18 cellular contexts compared by ENCODE assay signal in the genomic region with DNA sequence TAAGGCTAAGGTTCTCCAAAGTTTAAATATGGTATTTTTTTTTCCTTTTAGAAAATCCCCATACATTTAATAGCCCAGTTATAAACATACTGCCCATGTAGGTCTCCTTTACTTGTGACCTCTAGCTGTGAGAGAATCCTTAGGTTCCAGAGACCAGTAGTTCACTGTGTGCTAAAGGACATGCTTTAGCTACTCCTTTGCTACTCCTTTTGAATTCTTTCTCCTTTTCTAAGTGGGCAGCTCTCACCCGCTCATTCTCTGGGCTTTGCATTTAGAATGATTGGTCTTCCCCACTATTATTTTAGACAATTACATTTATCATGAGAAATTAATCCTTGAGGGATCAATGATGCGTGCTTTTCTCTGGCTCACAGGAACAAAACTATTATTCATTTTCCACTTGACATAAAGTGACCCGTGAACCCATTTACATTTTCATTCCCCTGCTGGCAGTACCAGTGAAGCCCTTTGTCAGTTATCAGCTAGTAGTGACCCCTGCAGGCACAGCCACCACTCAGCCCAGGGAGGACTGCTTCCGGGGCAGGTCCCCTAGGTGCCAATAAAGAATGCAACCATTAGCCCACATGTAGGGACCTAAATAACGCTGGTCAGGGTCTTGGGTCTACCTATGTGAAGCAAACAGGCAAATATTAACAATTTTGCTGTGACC.
DNase-seq lines count a peak whose midpoint lies in the region; ATAC-seq and TF ChIP-seq lines count a peak whose summit lies in the region.
"Had no signal": no experiment of that assay in that cellular context is flagged by ENCODE, and none has a peak within 500 bp of the region (broad histone marks: within the 10 kb centered on the region; RNA-seq: fewer than 3 reads in every experiment).

No MANE protein-coding gene starts in this region.

- no peaks in the 10 kb centered on the region for H3K27me3 Mint-ChIP-seq in activated T-helper 17 cell treated with anti-CD3 and anti-CD28 coated beads, Interleukin-2, amount 50 U/mL, for 72 hours
- H3K27me3 Mint-ChIP-seq: activated CD4-positive, alpha-beta T cell treated with anti-CD3 and anti-CD28 coated beads, Interleukin-2, amount 10 ng/mL, durations not matched to agents 24 days and 14 days; dendritic cell treated with granulocyte-macrophage colony-stimulating factor and Interleukin-4, amounts not matched to agents 40 ng/mL and 50 ng/mL, for 4 days; T-helper 17 cell had no signal

- no peak overlapping the region for H3K23ac ChIP-seq in mesenchymal stem cell (ENCODE audit: low read length in 2 of 2)

- H2AFZ ChIP-seq in mesenchymal stem cell (ENCODE audit: low read depth, low read length) = no peak overlapping the region

- no peaks in the 10 kb centered on the region for H3K27me3 ChIP-seq in mesenchymal stem cell (ENCODE audit: control insufficient read depth in 1 of 2, insufficient read depth in 1 of 2, low read length in 2 of 2)
- H3K27me3 ChIP-seq: BLaER1 had no signal

- no peak overlapping the region for H3K4me3 Mint-ChIP-seq in activated T-helper 17 cell treated with anti-CD3 and anti-CD28 coated beads, Interleukin-2, amount 50 U/mL, for 72 hours
- H3K4me3 Mint-ChIP-seq: activated CD4-positive, alpha-beta T cell treated with anti-CD3 and anti-CD28 coated beads, Interleukin-2, amount 10 ng/mL, durations not matched to agents 24 days and 14 days; activated T-cell treated with anti-CD3 and anti-CD28 coated beads, Interleukin-2, amount 50 U/mL, for 72 hours; dendritic cell treated with granulocyte-macrophage colony-stimulating factor and Interleukin-4, amounts not matched to agents 40 ng/mL and 50 ng/mL, for 4 days; T-helper 17 cell had no signal

- H2BK120ac ChIP-seq in mesenchymal stem cell (ENCODE audit: low read depth, low read length) = no peak overlapping the region

- H4K8ac ChIP-seq in mesenchymal stem cell (ENCODE audit: low read length) = no peak overlapping the region

- H3K27ac ChIP-seq in mesenchymal stem cell (ENCODE audit: low read length, poor library complexity, severe bottlenecking) = peak overlapping the region; percentile 90
- H3K27ac ChIP-seq: BLaER1 had no signal

- H3K14ac ChIP-seq in mesenchymal stem cell (ENCODE audit: low read length in 2 of 2) = no peak overlapping the region

- WGBS in mesenchymal stem cell = 60% methylated on average over 5 of the region's 5 CpGs

- H3K4ac ChIP-seq in mesenchymal stem cell (ENCODE audit: low read depth in 1 of 2, low read length in 2 of 2) = no peak overlapping the region

- H2BK15ac ChIP-seq in mesenchymal stem cell (ENCODE audit: low read depth, poor library complexity, severe bottlenecking) = no peak overlapping the region

- H3K18ac ChIP-seq in mesenchymal stem cell (ENCODE audit: low read depth in 1 of 2, low read length in 2 of 2) = no peak overlapping the region

- H3K36me3 ChIP-seq in mesenchymal stem cell (ENCODE audit: control insufficient read depth in 1 of 2, insufficient read depth in 2 of 2, low read depth in 1 of 2, low read length in 2 of 2) = no peaks in the 10 kb centered on the region
- H3K36me3 ChIP-seq: BLaER1 had no signal

- no peaks in the 10 kb centered on the region for H3K79me1 ChIP-seq in mesenchymal stem cell (replicated peaks; ENCODE audit: low read length, poor library complexity, severe bottlenecking)

- no peak overlapping the region for H3K4me2 ChIP-seq in mesenchymal stem cell (ENCODE audit: low read length, poor library complexity, severe bottlenecking)
- H3K4me2 ChIP-seq: BLaER1 had no signal

- H4K91ac ChIP-seq in mesenchymal stem cell (ENCODE audit: low read length) = no peak overlapping the region

- no peaks in the 10 kb centered on the region for H3K4me1 Mint-ChIP-seq in activated T-helper 17 cell treated with anti-CD3 and anti-CD28 coated beads, Interleukin-2, amount 50 U/mL, for 72 hours
- H3K4me1 Mint-ChIP-seq: activated CD4-positive, alpha-beta T cell treated with anti-CD3 and anti-CD28 coated beads, Interleukin-2, amount 10 ng/mL, durations not matched to agents 24 days and 14 days; T-helper 17 cell had no signal

- H2BK12ac ChIP-seq in mesenchymal stem cell (ENCODE audit: low read length in 2 of 2) = no peak overlapping the region

- peaks cover 4% of the 10 kb centered on the region for H3K4me1 ChIP-seq in mesenchymal stem cell (ENCODE audit: control insufficient read depth, insufficient read depth, low read depth, low read length)
- H3K4me1 ChIP-seq: BLaER1 had no signal

- peaks cover 17% of the 10 kb centered on the region for H3K9me3 Mint-ChIP-seq in activated T-helper 17 cell treated with anti-CD3 and anti-CD28 coated beads, Interleukin-2, amount 50 U/mL, for 72 hours
- H3K9me3 Mint-ChIP-seq: dendritic cell treated with granulocyte-macrophage colony-stimulating factor and Interleukin-4, amounts not matched to agents 40 ng/mL and 50 ng/mL, for 4 days had no signal

- ATAC-seq in SK-N-SH treated with all-trans-retinoic acid at 6 μM for 48 hours (peak; percentile 56), GM21390 (IDR thresholded peaks at IDR 0.05; ENCODE audit: unreplicated experiment) (no peak), HG03432 (IDR thresholded peaks at IDR 0.05; ENCODE audit: unreplicated experiment) (no peak)
- no peak for ATAC-seq in activated T-helper 17 cell treated with anti-CD3 and anti-CD28 coated beads, Interleukin-2, amount 50 U/mL, for 72 hours (replicated peaks)
- ATAC-seq: activated T-cell treated with anti-CD3 and anti-CD28 coated beads, Interleukin-2, amount 50 U/mL, for 72 hours; T-helper 17 cell had no signal

- peak overlapping the region; percentile 63 for H2AK5ac ChIP-seq in mesenchymal stem cell (ENCODE audit: low read length, severe bottlenecking)

- no peak overlapping the region for H3K4me3 ChIP-seq in mesenchymal stem cell (ENCODE audit: insufficient read depth in 1 of 2, low read depth in 1 of 2, low read length in 2 of 2)
- H3K4me3 ChIP-seq: BLaER1 had no signal

- H3K9ac ChIP-seq in mesenchymal stem cell (ENCODE audit: low read length) = no peak overlapping the region
- H3K9ac ChIP-seq: BLaER1 had no signal

- DNase-seq in DMS79 treated with DMSO at 0.1 percent for 48 hours (lab: John Stamatoyannopoulos, UW) (peak; percentile 47), NCI-H1417 (lab: John Stamatoyannopoulos, UW) (peak; percentile 41 to 94 (median 68)), mesenchymal stem cell (no peak)
- DNase-seq in stimulated activated CD8-positive, alpha-beta memory T cell treated with anti-CD3 and anti-CD28 coated beads, Interleukin-4, amount 100 ng/mL, for 48 hours = no peak
- DNase-seq: activated CD4-positive, alpha-beta T cell treated with anti-CD3 and anti-CD28 coated beads, Interleukin-2, amount 10 ng/mL, durations not matched to agents 24 days and 14 days; activated T-cell treated with anti-CD3 and anti-CD28 coated beads, Interleukin-2, amount 50 U/mL, for 72 hours; IMR-90; NCI-H1694 treated with DMSO at 0.1 percent for 48 hours; right cardiac atrium; stimulated activated CD4-positive, alpha-beta T cell treated with anti-CD3 and anti-CD28 coated beads, Interleukin-4, amount 100 ng/mL, for 4 hours; stimulated activated naive CD4-positive, alpha-beta T cell treated with Interleukin-2 at 50 U/mL for 16 hours; T-helper 17 cell had no signal

- H3K9me3 ChIP-seq in mesenchymal stem cell (ENCODE audit: control insufficient read depth, low read length) = no peaks in the 10 kb centered on the region
- H3K9me3 ChIP-seq: BLaER1 had no signal

- no peaks in the 10 kb centered on the region for H3K36me3 Mint-ChIP-seq in activated T-helper 17 cell treated with anti-CD3 and anti-CD28 coated beads, Interleukin-2, amount 50 U/mL, for 72 hours (ENCODE audit: low read depth)

- no peak overlapping the region for H3K27ac Mint-ChIP-seq in activated T-helper 17 cell treated with anti-CD3 and anti-CD28 coated beads, Interleukin-2, amount 50 U/mL, for 72 hours
- H3K27ac Mint-ChIP-seq: activated CD4-positive, alpha-beta T cell treated with anti-CD3 and anti-CD28 coated beads, Interleukin-2, amount 10 ng/mL, durations not matched to agents 24 days and 14 days; activated T-cell treated with anti-CD3 and anti-CD28 coated beads, Interleukin-2, amount 50 U/mL, for 72 hours; dendritic cell treated with granulocyte-macrophage colony-stimulating factor and Interleukin-4, amounts not matched to agents 40 ng/mL and 50 ng/mL, for 4 days; T-helper 17 cell had no signal

- peak overlapping the region; percentile 3 for H2BK5ac ChIP-seq in mesenchymal stem cell (ENCODE audit: low read depth, low read length, poor library complexity, severe bottlenecking)

TF ChIP-seq in SK-N-SH treated with all-trans-retinoic acid at 6 μM for 48 hours, 23 proteins besides CTCF, POLR2A, EP300 and RAD21 (continues in another document):
- no peak for TF ChIP-seq RARB (CRISPR knock-in tag; IDR thresholded peaks at IDR 0.05)
- no peak for TF ChIP-seq PATZ1 (CRISPR knock-in tag; IDR thresholded peaks at IDR 0.05; ENCODE audit: borderline replicate concordance)

Comparison
In these comparisons a context has a peak if more than half of its experiments do, and no peak if none do; other contexts are left out.
1. DNase-seq: peak in DMS79 treated with DMSO at 0.1 percent for 48 hours (single experiment) and NCI-H1417 (3 of 3); none in mesenchymal stem cell (single experiment) and stimulated activated CD8-positive, alpha-beta memory T cell treated with anti-CD3 and anti-CD28 coated beads, Interleukin-4, amount 100 ng/mL, for 48 hours (single experiment).